Comparison of ENCODE assay signal across 16 cellular contexts in genomic region chrX:142686653-142687283, GRCh38.
DNase-seq lines count a peak whose midpoint lies in the region; ATAC-seq and TF ChIP-seq lines count a peak whose summit lies in the region.
"Had no signal": no experiment of that assay in that cellular context is flagged by ENCODE, and none has a peak within 500 bp of the region (broad histone marks: within the 10 kb centered on the region; RNA-seq: fewer than 3 reads in every experiment).

No MANE protein-coding gene starts in this region.

- peak; percentile 18 to 79 (median 68) for ATAC-seq in right lobe of liver
- ATAC-seq: GM12878 had no signal

- H3K27ac Mint-ChIP-seq in endodermal cell = peak overlapping the region; percentile 82
- H3K27ac Mint-ChIP-seq: CD8-positive, alpha-beta memory T cell had no signal

- peaks cover 29% of the 10 kb centered on the region for H3K9me3 Mint-ChIP-seq in endodermal cell

- DNase-seq in NCI-H748 (lab: John Stamatoyannopoulos, UW; ENCODE audit: unreplicated experiment) (peak; percentile 7), NCI-H748 treated with DMSO at 0.1 percent for 48 hours (lab: John Stamatoyannopoulos, UW) (no peak), endodermal cell (no peak), right lobe of liver (no peak), SJCRH30 (no peak), cardiac septum (ENCODE audit: low spot score) (no peak), dedifferentiated amniotic fluid mesenchymal stem cell (ENCODE audit: extremely low spot score) (no peak)
- DNase-seq: 8988T; AML-193; Caco-2; CD8-positive, alpha-beta memory T cell; GM23248; H7; IMR-90 had no signal

- WGBS in endodermal cell (ENCODE audit: insufficient coverage in 1 of 2, insufficient read length in 1 of 2), 2 experiments = 19% methylated on average over 3 of the region's 3 CpGs; no CpG with 5 or more reads in 1 of the 2 experiments
- WGBS in right lobe of liver (ENCODE audit: insufficient coverage, low coverage, low lambda C conversion rate, missing lambda C conversion rate) = 18% methylated on average over 3 of the region's 3 CpGs

- H3K27me3 Mint-ChIP-seq in endodermal cell (ENCODE audit: insufficient read depth) = no peaks in the 10 kb centered on the region
- H3K27me3 Mint-ChIP-seq: CD8-positive, alpha-beta memory T cell had no signal

- H3K36me3 Mint-ChIP-seq in endodermal cell (ENCODE audit: low read depth) = no peaks in the 10 kb centered on the region
- H3K36me3 Mint-ChIP-seq: CD8-positive, alpha-beta memory T cell had no signal

- peaks cover 8% of the 10 kb centered on the region for H3K4me1 Mint-ChIP-seq in endodermal cell
- H3K4me1 Mint-ChIP-seq: CD8-positive, alpha-beta memory T cell had no signal

- TF ChIP-seq CTCF in endodermal cell (conservative IDR thresholded peaks at IDR 0.05) = no peak
- TF ChIP-seq CTCF in right lobe of liver (IDR thresholded peaks at IDR 0.05) = peak in 1 of 4 donors; percentile 15

- no peak overlapping the region for H3K4me3 ChIP-seq in endodermal cell (ENCODE audit: low read length)
- H3K4me3 ChIP-seq in right lobe of liver = no peak overlapping the region
- H3K4me3 ChIP-seq in SJCRH30 = no peak overlapping the region
- H3K4me3 ChIP-seq: BLaER1, GM12878, GM23248 had no signal

- no peaks in the 10 kb centered on the region for H3K27me3 ChIP-seq in endodermal cell (ENCODE audit: control insufficient read depth, insufficient read depth, low read length, poor library complexity, severe bottlenecking)
- H3K27me3 ChIP-seq in right lobe of liver = no peaks in the 10 kb centered on the region
- no peaks in the 10 kb centered on the region for H3K27me3 ChIP-seq in SJCRH30

- H3K9ac ChIP-seq in endodermal cell (ENCODE audit: extremely low read depth, low read length, poor library complexity, severe bottlenecking) = no peak overlapping the region
- H3K9ac ChIP-seq: BLaER1, GM23248 had no signal

- intact Hi-C loops in right lobe of liver (cut with DNase I) (no loop called here), cardiac septum (cut with DNase I) (no loop called here)

- no peaks in the 10 kb centered on the region for H3K36me3 ChIP-seq in endodermal cell (ENCODE audit: control insufficient read depth, insufficient read depth, low read length)
- no peaks in the 10 kb centered on the region for H3K36me3 ChIP-seq in right lobe of liver
- H3K36me3 ChIP-seq in SJCRH30 = no peaks in the 10 kb centered on the region
- H3K36me3 ChIP-seq: BLaER1 had no signal

- H3K9me3 ChIP-seq in endodermal cell (ENCODE audit: control insufficient read depth, low read length) = no peaks in the 10 kb centered on the region
- H3K9me3 ChIP-seq in right lobe of liver = no peaks in the 10 kb centered on the region
- H3K9me3 ChIP-seq in SJCRH30 (replicated peaks) = no peaks in the 10 kb centered on the region
- H3K9me3 ChIP-seq: BLaER1, Caco-2 had no signal

- no peak for TF ChIP-seq POLR2A in right lobe of liver (IDR thresholded peaks at IDR 0.05)

- no peaks in the 10 kb centered on the region for H3K4me1 ChIP-seq in endodermal cell (ENCODE audit: control insufficient read depth, insufficient read depth, low read length)
- no peaks in the 10 kb centered on the region for H3K4me1 ChIP-seq in right lobe of liver
- H3K4me1 ChIP-seq in SJCRH30 = no peaks in the 10 kb centered on the region
- H3K4me1 ChIP-seq: BLaER1, Caco-2 had no signal

- H3K27ac ChIP-seq in endodermal cell (ENCODE audit: low read depth, low read length) (no peak overlapping the region), right lobe of liver (no peak overlapping the region), SJCRH30 (no peak overlapping the region)
- H3K27ac ChIP-seq: BLaER1, GM23248 had no signal

- H3K4me3 Mint-ChIP-seq in endodermal cell = no peak overlapping the region
- H3K4me3 Mint-ChIP-seq: CD8-positive, alpha-beta memory T cell had no signal
